ENCODE assay signal across 8 cellular contexts in the genomic region with DNA sequence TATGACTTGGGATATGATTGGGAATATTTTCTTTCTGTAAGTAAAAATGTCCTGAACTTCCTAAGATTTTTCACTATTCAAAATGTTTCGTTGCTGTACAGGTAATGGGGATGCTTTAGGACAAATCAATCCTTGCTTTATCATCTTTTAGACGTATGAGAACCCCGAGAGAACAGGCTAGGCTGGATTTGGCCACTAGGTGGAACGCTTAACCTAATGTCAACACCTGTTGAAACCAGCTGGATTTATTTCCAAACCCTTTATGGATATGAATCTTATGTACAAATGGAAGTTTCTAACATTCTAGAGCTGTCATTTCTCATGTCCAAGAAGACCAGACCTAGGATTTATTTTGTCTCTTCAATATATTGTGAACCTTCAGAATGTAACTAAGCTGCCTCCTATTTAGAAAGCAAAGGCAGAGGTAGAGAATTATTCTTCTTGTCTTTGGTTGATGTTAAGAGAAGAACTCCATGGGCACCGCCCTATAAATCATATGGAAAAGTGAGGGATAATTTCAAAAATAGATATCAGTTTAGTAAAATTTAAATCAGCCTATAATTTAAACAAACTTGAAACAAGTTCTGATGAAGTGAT.
DNase-seq lines count a peak whose midpoint lies in the region; ATAC-seq, FAIRE-seq and TF ChIP-seq lines count a peak whose summit lies in the region.

No MANE protein-coding gene starts in this region.

- no peaks in the 10 kb centered on the region for H3K9me3 ChIP-seq in endodermal cell (ENCODE audit: control insufficient read depth, low read length)

- H3K4me1 Mint-ChIP-seq in endodermal cell = peaks cover 21% of the 10 kb centered on the region
- H3K4me1 Mint-ChIP-seq in osteocyte (ENCODE audit: unreplicated experiment) = no peaks in the 10 kb centered on the region
- no peaks in the 10 kb centered on the region for H3K4me1 Mint-ChIP-seq in activated T-helper 17 cell treated with anti-CD3 and anti-CD28 coated beads, Interleukin-2, amount 50 U/mL, for 72 hours

- H3K4me3 Mint-ChIP-seq in endodermal cell = no peak overlapping the region
- H3K4me3 Mint-ChIP-seq in osteocyte (ENCODE audit: unreplicated experiment) = no peak overlapping the region
- H3K4me3 Mint-ChIP-seq in activated T-helper 17 cell treated with anti-CD3 and anti-CD28 coated beads, Interleukin-2, amount 50 U/mL, for 72 hours = no peak overlapping the region

- H3K27me3 Mint-ChIP-seq in endodermal cell (ENCODE audit: insufficient read depth) (no peaks in the 10 kb centered on the region), osteocyte (ENCODE audit: unreplicated experiment) (peaks cover 68% of the 10 kb centered on the region)
- H3K27me3 Mint-ChIP-seq in activated T-helper 17 cell treated with anti-CD3 and anti-CD28 coated beads, Interleukin-2, amount 50 U/mL, for 72 hours = peaks cover 41% of the 10 kb centered on the region

- no peaks in the 10 kb centered on the region for H3K27me3 ChIP-seq in endodermal cell (ENCODE audit: control insufficient read depth, insufficient read depth, low read length, poor library complexity, severe bottlenecking)

- TF ChIP-seq CTCF in D721Med (IDR thresholded peaks at IDR 0.05; ENCODE audit: insufficient read depth, missing control alignments) = peak; percentile 71
- TF ChIP-seq CTCF in endodermal cell (conservative IDR thresholded peaks at IDR 0.05) = peak; percentile 93
- peak; percentile 79 for TF ChIP-seq CTCF in osteocyte (IDR thresholded peaks at IDR 0.05)

- H3K27ac Mint-ChIP-seq in endodermal cell (no peak overlapping the region), osteocyte (ENCODE audit: unreplicated experiment) (no peak overlapping the region)
- H3K27ac Mint-ChIP-seq in activated T-helper 17 cell treated with anti-CD3 and anti-CD28 coated beads, Interleukin-2, amount 50 U/mL, for 72 hours = no peak overlapping the region

- H3K36me3 Mint-ChIP-seq in endodermal cell (ENCODE audit: low read depth) (no peaks in the 10 kb centered on the region), osteocyte (ENCODE audit: unreplicated experiment) (peaks cover 4% of the 10 kb centered on the region)
- H3K36me3 Mint-ChIP-seq in activated T-helper 17 cell treated with anti-CD3 and anti-CD28 coated beads, Interleukin-2, amount 50 U/mL, for 72 hours (ENCODE audit: low read depth) = no peaks in the 10 kb centered on the region

- H3K4me3 ChIP-seq in endodermal cell (ENCODE audit: low read length) = no peak overlapping the region

- no peaks in the 10 kb centered on the region for H3K36me3 ChIP-seq in endodermal cell (ENCODE audit: control insufficient read depth, insufficient read depth, low read length)

- peak; percentile 87 for ATAC-seq in HG03520 (IDR thresholded peaks at IDR 0.05; ENCODE audit: unreplicated experiment)
- ATAC-seq in activated T-helper 17 cell treated with anti-CD3 and anti-CD28 coated beads, Interleukin-2, amount 50 U/mL, for 72 hours (replicated peaks) = no peak

- H3K4me1 ChIP-seq in endodermal cell (ENCODE audit: control insufficient read depth, insufficient read depth, low read length) = no peaks in the 10 kb centered on the region

- 17 to 22% methylated on average over 4 of the region's 5 CpGs for WGBS in endodermal cell (ENCODE audit: insufficient coverage in 1 of 2, insufficient read length in 1 of 2), 2 experiments

- no peak overlapping the region for H3K27ac ChIP-seq in endodermal cell (ENCODE audit: low read depth, low read length)

- DNase-seq in D721Med (ENCODE audit: insufficient read length, low spot score) = no peak
- DNase-seq in GM19239 (ENCODE audit: insufficient read length, low spot score) = peak; percentile 13
- peak; percentile 48 for DNase-seq in NCI-H748 treated with DMSO at 0.1 percent for 48 hours (lab: John Stamatoyannopoulos, UW)
- DNase-seq in endodermal cell = peak; percentile 72
- DNase-seq in osteocyte (ENCODE audit: extremely low spot score, unreplicated experiment) = no peak
- DNase-seq in activated naive CD4-positive, alpha-beta T cell treated with Interleukin-2 at 50 U/mL for 16 hours = no peak

- peak; percentile 100 for FAIRE-seq in D721Med (lab: Jason Lieb, UNC)
- FAIRE-seq in GM19239 (lab: Jason Lieb, UNC) = peak; percentile 75

- H3K9ac ChIP-seq in endodermal cell (ENCODE audit: extremely low read depth, low read length, poor library complexity, severe bottlenecking) = no peak overlapping the region

- peaks cover 7% of the 10 kb centered on the region for H3K9me3 Mint-ChIP-seq in endodermal cell
- H3K9me3 Mint-ChIP-seq in osteocyte (ENCODE audit: unreplicated experiment) = peaks cover 5% of the 10 kb centered on the region
- no peaks in the 10 kb centered on the region for H3K9me3 Mint-ChIP-seq in activated T-helper 17 cell treated with anti-CD3 and anti-CD28 coated beads, Interleukin-2, amount 50 U/mL, for 72 hours

Comparison
In these comparisons a context has a peak if more than half of its experiments do, and no peak if none do; other contexts are left out.
1. DNase-seq: peak in GM19239 (single experiment), NCI-H748 treated with DMSO at 0.1 percent for 48 hours (single experiment) and endodermal cell (single experiment); none in D721Med (single experiment), osteocyte (single experiment) and activated naive CD4-positive, alpha-beta T cell treated with Interleukin-2 at 50 U/mL for 16 hours (single experiment).
2. Peak in every context shown above with its lines, with median percentiles within 50 percentile points of each other: CTCF ChIP-seq.